5 cellular contexts compared by ENCODE assay signal in the genomic region with DNA sequence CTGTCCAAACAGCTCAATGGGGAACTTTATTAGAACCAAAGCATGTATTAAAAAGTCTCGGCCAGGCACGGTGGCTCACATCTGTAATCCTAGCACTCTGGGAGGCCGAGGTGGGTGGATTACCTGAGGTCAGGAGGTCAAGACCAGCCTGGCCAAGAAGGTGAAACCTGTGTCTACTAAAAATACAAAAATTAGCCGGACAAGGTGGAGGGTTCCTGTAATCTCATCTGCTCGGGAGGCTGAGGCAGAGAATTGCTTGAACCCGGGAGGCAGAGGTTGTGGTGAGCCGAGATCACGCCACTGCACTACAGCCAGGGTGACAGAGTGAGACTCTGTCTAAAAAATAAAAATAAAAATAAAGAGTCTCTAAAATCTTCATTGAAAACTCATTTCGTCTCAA.
DNase-seq lines count a peak whose midpoint lies in the region; ATAC-seq and TF ChIP-seq lines count a peak whose summit lies in the region.
"Not testable (repeated sequence)": the region's sequence is repeated elsewhere in the genome, so short reads cannot be mapped to it uniquely, and the experiment has no call there.

No MANE protein-coding gene starts in this region.

- TF ChIP-seq POLR2A in esophagus muscularis mucosa (IDR thresholded peaks at IDR 0.05; ENCODE audit: low read depth): not testable (repeated sequence)

- not testable (repeated sequence) for H3K9me2 ChIP-seq in GM23338 (ENCODE audit: insufficient read depth)

- H3K27me3 ChIP-seq in GM23338 (ENCODE audit: insufficient read depth); esophagus muscularis mucosa; lung (ENCODE audit: control insufficient read depth, insufficient read depth): not testable (repeated sequence)

- not testable (repeated sequence) for H3K9me3 Mint-ChIP-seq in GM23338; chondrocyte (ENCODE audit: low read depth); osteocyte (ENCODE audit: unreplicated experiment)

- DNase-seq in GM23338 (ENCODE audit: low spot score): not testable (repeated sequence)
- peak; percentile 67 for DNase-seq in chondrocyte (ENCODE audit: low spot score)
- peak; percentile 91 for DNase-seq in esophagus muscularis mucosa (ENCODE audit: extremely low spot score)
- DNase-seq in lung (ENCODE audit: low spot score): peak; percentile 28
- DNase-seq in osteocyte (ENCODE audit: extremely low spot score, unreplicated experiment): peak; percentile 86

- TF ChIP-seq CTCF in GM23338 (conservative IDR thresholded peaks at IDR 0.05; ENCODE audit: low read depth in 2 of 2); chondrocyte (IDR thresholded peaks at IDR 0.05); esophagus muscularis mucosa (IDR thresholded peaks at IDR 0.05); lung (IDR thresholded peaks at IDR 0.05; ENCODE audit: control extremely low read depth, extremely low read depth); osteocyte (IDR thresholded peaks at IDR 0.05): not testable (repeated sequence)

- intact Hi-C loops in esophagus muscularis mucosa (cut with DNase I): not testable (repeated sequence)

- H3F3A ChIP-seq in GM23338 (replicated peaks; ENCODE audit: low read depth): not testable (repeated sequence)

- H3K36me3 Mint-ChIP-seq in GM23338 (ENCODE audit: low read depth); chondrocyte (ENCODE audit: low read depth); osteocyte (ENCODE audit: unreplicated experiment): not testable (repeated sequence)

- not testable (repeated sequence) for H3K4me1 Mint-ChIP-seq in GM23338; chondrocyte (ENCODE audit: low read depth); osteocyte (ENCODE audit: unreplicated experiment)

- peak overlapping the region; percentile 26; the same call in 1 of the 2 replicates for H3K4me3 ChIP-seq in GM23338
- H3K4me3 ChIP-seq in esophagus muscularis mucosa, lung: not testable (repeated sequence)

- peaks cover 0 to 34% (median 21%) of the 10 kb centered on the region in 4 donors for H3K9me3 ChIP-seq in esophagus muscularis mucosa
- peaks cover 9 to 17% of the 10 kb centered on the region in 2 donors for H3K9me3 ChIP-seq in lung (ENCODE audit: control insufficient read depth in 2 of 2, insufficient read depth in 1 of 2, low read length in 1 of 2)

- H4K20me1 ChIP-seq in GM23338 (replicated peaks; ENCODE audit: insufficient read depth): not testable (repeated sequence)

- H3K4me1 ChIP-seq in GM23338 (ENCODE audit: insufficient read depth); esophagus muscularis mucosa; lung (ENCODE audit: control insufficient read depth in 2 of 2, insufficient read depth in 2 of 2, low read length in 2 of 2): not testable (repeated sequence)

- not testable (repeated sequence) for H3K27ac Mint-ChIP-seq in GM23338; chondrocyte (ENCODE audit: unreplicated experiment); osteocyte (ENCODE audit: unreplicated experiment)

- ATAC-seq in GM23338; lung (ENCODE audit: insufficient read depth, low FRiP score): not testable (repeated sequence)

- H3K36me3 ChIP-seq in GM23338 (ENCODE audit: insufficient read depth): peaks cover 15% of the 10 kb centered on the region; the same call in 1 of the 2 replicates
- not testable (repeated sequence) for H3K36me3 ChIP-seq in esophagus muscularis mucosa; lung (ENCODE audit: control insufficient read depth in 2 of 2, insufficient read depth in 2 of 2, low read length in 2 of 2)

- H3K27ac ChIP-seq in GM23338 (ENCODE audit: low read depth); esophagus muscularis mucosa (replicated peaks in 1 of 4); lung (ENCODE audit: low read depth in 1 of 2, low read length in 1 of 2): not testable (repeated sequence)

- not testable (repeated sequence) for H3K27me3 Mint-ChIP-seq in GM23338 (ENCODE audit: insufficient read depth, low read depth, poor library complexity); chondrocyte (ENCODE audit: low read depth); osteocyte (ENCODE audit: unreplicated experiment)

- TF ChIP-seq EP300 in esophagus muscularis mucosa (IDR thresholded peaks at IDR 0.05): not testable (repeated sequence)

- H3K4me3 Mint-ChIP-seq in GM23338; chondrocyte (ENCODE audit: unreplicated experiment); osteocyte (ENCODE audit: unreplicated experiment): not testable (repeated sequence)

- H3K4me2 ChIP-seq in GM23338: not testable (repeated sequence)

- WGBS in esophagus muscularis mucosa: 60% methylated on average over 9 of the region's 9 CpGs
- 66 to 67% methylated on average over 9 of the region's 9 CpGs for WGBS in lung, 2 donors

- H3K79me2 ChIP-seq in GM23338 (replicated peaks; ENCODE audit: insufficient read depth): not testable (repeated sequence)

- H2AFZ ChIP-seq in GM23338: not testable (repeated sequence)
